32 cellular contexts compared by ENCODE assay signal in genomic region chr13:83440465-83440864, GRCh38.
"Had no signal": no experiment of that assay in that cellular context is flagged by ENCODE, and none has a peak within 500 bp of the region (broad histone marks: within the 10 kb centered on the region; RNA-seq: fewer than 3 reads in every experiment).

No MANE protein-coding gene starts in this region.

- ATAC-seq: activated naive CD4-positive, alpha-beta T cell treated with anti-CD3 and anti-CD28 coated beads, Interleukin-2, amount 50 U/mL, for 72 hours; activated naive CD8-positive, alpha-beta T cell treated with anti-CD3 and anti-CD28 coated beads, Interleukin-2, amount 50 U/mL, for 24 hours; activated T-cell treated with anti-CD3 and anti-CD28 coated beads, Interleukin-2, amount 50 U/mL, for 4 hours; activated T-cell treated with anti-CD3 and anti-CD28 coated beads, Interleukin-2, amount 50 U/mL, for 72 hours; activated T-helper 17 cell treated with anti-CD3 and anti-CD28 coated beads, Interleukin-2, amount 50 U/mL, for 72 hours; body of pancreas had no signal

- H3K4me1 ChIP-seq: adrenal gland, ascending aorta, body of pancreas had no signal

- FAIRE-seq: astrocyte had no signal

- H3K27me3 ChIP-seq: adrenal gland, ascending aorta, body of pancreas, brain microvascular endothelial cell, cardiac muscle cell had no signal

- H3K27ac ChIP-seq: adrenal gland, ascending aorta, body of pancreas, brain microvascular endothelial cell, cardiac muscle cell had no signal

- H3K9me3 ChIP-seq: adrenal gland, ascending aorta, body of pancreas had no signal

- H3K4me3 ChIP-seq: adrenal gland, ascending aorta, body of pancreas, cardiac muscle cell had no signal

- H3K36me3 ChIP-seq: adrenal gland, ascending aorta, brain microvascular endothelial cell, cardiac muscle cell had no signal

- DNase-seq: activated effector memory CD4-positive, alpha-beta T cell treated with anti-CD3 and anti-CD28 coated beads, Interleukin-2, amount 50 U/mL, for 16 hours; activated effector memory CD4-positive, alpha-beta T cell treated with Interleukin-2 at 50 U/mL for 16 hours; activated gamma-delta T cell; activated gamma-delta T cell treated with Interleukin-2 at 50 U/mL for 16 hours; activated naive CD4-positive, alpha-beta T cell; activated naive CD4-positive, alpha-beta T cell treated with anti-CD3 and anti-CD28 coated beads for 36 hours; activated naive CD4-positive, alpha-beta T cell treated with anti-CD3 and anti-CD28 coated beads, Interleukin-2, amount 10 ng/mL, durations not matched to agents 7 days and 5 days; activated naive CD4-positive, alpha-beta T cell treated with Interleukin-2 at 50 U/mL for 16 hours; activated naive CD8-positive, alpha-beta T cell treated with anti-CD3 and anti-CD28 coated beads for 36 hours; activated naive CD8-positive, alpha-beta T cell treated with anti-CD3 and anti-CD28 coated beads, Interleukin-2, amount 10 ng/mL, durations not matched to agents 7 days and 5 days; activated naive CD8-positive, alpha-beta T cell treated with anti-CD3 and anti-CD28 coated beads, Interleukin-2, amount 50 U/mL, for 24 hours; activated T-cell treated with anti-CD3 and anti-CD28 coated beads for 4 hours; activated T-cell treated with anti-CD3 and anti-CD28 coated beads, Interleukin-2, amount 50 U/mL, for 1 hour; activated T-cell treated with anti-CD3 and anti-CD28 coated beads, Interleukin-2, amount 50 U/mL, for 24 hours; activated T-cell treated with anti-CD3 and anti-CD28 coated beads, Interleukin-2, amount 50 U/mL, for 4 hours; activated T-cell treated with anti-CD3 and anti-CD28 coated beads, Interleukin-2, amount 50 U/mL, for 48 hours; activated T-cell treated with anti-CD3 and anti-CD28 coated beads, Interleukin-2, amount 50 U/mL, for 72 hours; adrenal gland; amniotic stem cell; amygdala; anterior cingulate cortex; aorta; body of pancreas; brain microvascular endothelial cell; caudate nucleus; central memory CD4-positive, alpha-beta T cell; cerebellar nuclear complex had no signal
